Comparison of ENCODE assay signal across 36 cellular contexts in genomic region chr1:109589679-109590078, GRCh38. TPM values are rescaled to one million over a fixed set of nuclear protein-coding genes. Genes with fewer than 3 reads are reported as not detected.
"Had no signal": no experiment of that assay in that cellular context is flagged by ENCODE, and none has a peak within 500 bp of the region (broad histone marks: within the 10 kb centered on the region; RNA-seq: fewer than 3 reads in every experiment).

No MANE protein-coding gene starts in this region.

- H3K4me1 Mint-ChIP-seq: activated CD4-positive, alpha-beta memory T cell treated with anti-CD3 and anti-CD28 coated beads, Interleukin-2, amount 10 ng/mL, durations not matched to agents 7 days and 5 days; activated CD8-positive, alpha-beta memory T cell treated with anti-CD3 and anti-CD28 coated beads, Interleukin-2, amount 10 ng/mL, durations not matched to agents 7 days and 5 days; activated T-helper 17 cell treated with anti-CD3 and anti-CD28 coated beads, Interleukin-2, amount 50 U/mL, for 72 hours; brain had no signal

- ATAC-seq: activated CD8-positive, alpha-beta memory T cell treated with anti-CD3 and anti-CD28 coated beads, Interleukin-2, amount 10 ng/mL, durations not matched to agents 7 days and 5 days; activated naive CD4-positive, alpha-beta T cell treated with anti-CD3 and anti-CD28 coated beads, Interleukin-2, amount 50 U/mL, for 72 hours; activated T-cell treated with anti-CD3 and anti-CD28 coated beads, Interleukin-2, amount 50 U/mL, for 4 hours; activated T-helper 17 cell treated with anti-CD3 and anti-CD28 coated beads, Interleukin-2, amount 50 U/mL, for 72 hours; SK-N-SH treated with all-trans-retinoic acid at 6 μM for 48 hours had no signal

- H3K9ac ChIP-seq: KMS-11 had no signal

- H3K27ac Mint-ChIP-seq: activated CD4-positive, alpha-beta memory T cell treated with anti-CD3 and anti-CD28 coated beads, Interleukin-2, amount 10 ng/mL, durations not matched to agents 7 days and 5 days; activated CD8-positive, alpha-beta memory T cell treated with anti-CD3 and anti-CD28 coated beads, Interleukin-2, amount 10 ng/mL, durations not matched to agents 7 days and 5 days; brain had no signal

- H3K4me3 ChIP-seq: Peyer's patch, SJSA1 had no signal

- H3K27ac ChIP-seq: KMS-11, Peyer's patch, SJSA1, WERI-Rb-1 had no signal

- H3K27me3 Mint-ChIP-seq: activated CD4-positive, alpha-beta memory T cell treated with anti-CD3 and anti-CD28 coated beads, Interleukin-2, amount 10 ng/mL, durations not matched to agents 7 days and 5 days; activated CD8-positive, alpha-beta memory T cell treated with anti-CD3 and anti-CD28 coated beads, Interleukin-2, amount 10 ng/mL, durations not matched to agents 7 days and 5 days; activated T-helper 17 cell treated with anti-CD3 and anti-CD28 coated beads, Interleukin-2, amount 50 U/mL, for 72 hours; brain had no signal

- H3K4me3 Mint-ChIP-seq: activated CD4-positive, alpha-beta memory T cell treated with anti-CD3 and anti-CD28 coated beads, Interleukin-2, amount 10 ng/mL, durations not matched to agents 7 days and 5 days; activated CD8-positive, alpha-beta memory T cell treated with anti-CD3 and anti-CD28 coated beads, Interleukin-2, amount 10 ng/mL, durations not matched to agents 7 days and 5 days; activated T-cell treated with anti-CD3 and anti-CD28 coated beads, Interleukin-2, amount 50 U/mL, for 4 hours; activated T-helper 17 cell treated with anti-CD3 and anti-CD28 coated beads, Interleukin-2, amount 50 U/mL, for 72 hours; brain had no signal

- H3K27me3 ChIP-seq: Peyer's patch, SJSA1 had no signal

- DNase-seq: activated CD4-positive, alpha-beta memory T cell treated with anti-CD3 and anti-CD28 coated beads, Interleukin-2, amount 10 ng/mL, durations not matched to agents 7 days and 5 days; activated CD4-positive, alpha-beta T cell treated with anti-CD3 and anti-CD28 coated beads for 1 hour; activated CD4-positive, alpha-beta T cell treated with anti-CD3 and anti-CD28 coated beads for 48 hours; activated CD4-positive, CD25-positive, alpha-beta regulatory T cell; activated CD8-positive, alpha-beta memory T cell treated with anti-CD3 and anti-CD28 coated beads for 24 hours; activated CD8-positive, alpha-beta memory T cell treated with anti-CD3 and anti-CD28 coated beads, Interleukin-2, amount 10 ng/mL, durations not matched to agents 7 days and 5 days; activated effector memory CD4-positive, alpha-beta T cell treated with anti-CD3 and anti-CD28 coated beads, Interleukin-2, amount 50 U/mL, for 16 hours; activated naive CD4-positive, alpha-beta T cell; activated T-cell treated with anti-CD3 and anti-CD28 coated beads, Interleukin-2, amount 50 U/mL, for 4 hours; anterior cingulate cortex; caudate nucleus; MM.1S; MV-4-11; NCI-H1092; NCI-H1436 treated with DMSO at 0.1 percent for 48 hours; NCI-H1694 treated with DMSO at 0.1 percent for 48 hours; NCI-H2029; NCI-H345; NCI-H524 treated with DMSO at 0.1 percent for 48 hours; Peyer's patch; RPMI8226; SHP77 treated with DMSO at 0.1 percent for 48 hours; T-helper 1 cell; T1000; WERI-Rb-1 had no signal

- H3K4me1 ChIP-seq: Peyer's patch, SJSA1 had no signal

- H3K9me3 ChIP-seq: Peyer's patch, SJSA1 had no signal

- H3K9me3 Mint-ChIP-seq: activated CD4-positive, alpha-beta memory T cell treated with anti-CD3 and anti-CD28 coated beads, Interleukin-2, amount 10 ng/mL, durations not matched to agents 7 days and 5 days; activated naive CD4-positive, alpha-beta T cell treated with anti-CD3 and anti-CD28 coated beads, Interleukin-2, amount 50 U/mL, for 72 hours; activated T-cell treated with anti-CD3 and anti-CD28 coated beads, Interleukin-2, amount 50 U/mL, for 4 hours; activated T-helper 17 cell treated with anti-CD3 and anti-CD28 coated beads, Interleukin-2, amount 50 U/mL, for 72 hours; brain had no signal

RNA-seq across cellular contexts. Expression of gene GNAT2, which starts 29.7 kb away (rescaled TPM):
- total RNA-seq: activated CD4-positive, alpha-beta memory T cell treated with anti-CD3 and anti-CD28 coated beads, Interleukin-2, amount 10 ng/mL, durations not matched to agents 7 days and 5 days; activated CD8-positive, alpha-beta memory T cell treated with anti-CD3 and anti-CD28 coated beads, Interleukin-2, amount 10 ng/mL, durations not matched to agents 7 days and 5 days; cerebellum; LHCN-M2; NCI-H460; Peyer's patch; T-helper 2 cell treated with Interferon-gamma antibody and Interleukin-4, amounts not matched to agents 100 ng/mL and 5 ng/mL, for 36 hours had no signal

RNA-seq across cellular contexts. Expression of gene GPR61, which starts 50.0 kb away (rescaled TPM):
- total RNA-seq: activated T-cell treated with anti-CD3 and anti-CD28 coated beads, Interleukin-2, amount 50 U/mL, for 4 hours; bronchial epithelial cell; LHCN-M2 had no signal
